ENCODE assay signal across 9 cellular contexts in genomic region chr10:88952647-88953111, GRCh38. TPM values are rescaled to one million over a fixed set of nuclear protein-coding genes. Genes with fewer than 3 reads are reported as not detected.
DNase-seq lines count a peak whose midpoint lies in the region; ATAC-seq and TF ChIP-seq lines count a peak whose summit lies in the region.
"Had no signal": no experiment of that assay in that cellular context is flagged by ENCODE, and none has a peak within 500 bp of the region (broad histone marks: within the 10 kb centered on the region; RNA-seq: fewer than 3 reads in every experiment).

Gene ACTA2, minus strand, starts transcription at chr10:88952773. Its CDS starts 3,843 bp downstream, at chr10:88948930.

- H3K27me3 ChIP-seq in Loucy (ENCODE audit: insufficient read depth, low read length, poor library complexity, severe bottlenecking) (no peaks in the 10 kb centered on the region), liver (ENCODE audit: control insufficient read depth in 4 of 4, insufficient read depth in 4 of 4, low read length in 3 of 4) (no peaks in the 10 kb centered on the region), suprapubic skin (no peaks in the 10 kb centered on the region)

- H3K4me3 ChIP-seq in Loucy (ENCODE audit: low read length, poor library complexity, severe bottlenecking) (no peak within 1 kb of the TSS), choroid plexus epithelial cell (ENCODE audit: low read depth, low read length) (peak within 1 kb of the TSS; percentile 18), liver (ENCODE audit: low read depth in 1 of 3, low read length in 3 of 3) (peak within 1 kb of the TSS in 1 of 3 donors; percentile 1), suprapubic skin (peak within 1 kb of the TSS; percentile 11)

- no peaks in the 10 kb centered on the region for H3K9me3 ChIP-seq in Loucy (ENCODE audit: insufficient read depth, low read depth, low read length)
- H3K9me3 ChIP-seq in liver (ENCODE audit: control insufficient read depth in 4 of 4, low read length in 3 of 4) = no peaks in the 10 kb centered on the region
- no peaks in the 10 kb centered on the region for H3K9me3 ChIP-seq in suprapubic skin

- H3K79me2 ChIP-seq in Loucy (ENCODE audit: insufficient read depth, low read length) = no peaks in the 10 kb centered on the region

- no peak for ATAC-seq in GM21526 (IDR thresholded peaks at IDR 0.05; ENCODE audit: low FRiP score, unreplicated experiment)
- no peak for ATAC-seq in stimulated activated naive CD8-positive, alpha-beta T cell treated with anti-CD3 and anti-CD28 coated beads, Interleukin-15, Interleukin-2, amounts not matched to agents 100 U/mL and 50 U/mL, for 24 hours

- H3K27ac ChIP-seq in liver (ENCODE audit: low read depth in 1 of 2, low read length in 2 of 2) = peak within 1 kb of the TSS; percentile 62 to 65
- H3K27ac ChIP-seq in suprapubic skin = peak within 1 kb of the TSS; percentile 44

- TF ChIP-seq POLR2A in suprapubic skin (IDR thresholded peaks at IDR 0.05) = no peak

- TF ChIP-seq EP300 in suprapubic skin (IDR thresholded peaks at IDR 0.05) = no peak

- H3K4me1 ChIP-seq in Loucy (ENCODE audit: insufficient read depth, low read length, poor library complexity, severe bottlenecking) (peaks cover 18% of the 10 kb centered on the region), liver (ENCODE audit: control insufficient read depth in 4 of 4, insufficient read depth in 4 of 4, low read length in 3 of 4) (peaks cover 1 to 20% (median 14%) of the 10 kb centered on the region in 4 donors), suprapubic skin (peaks cover 28% of the 10 kb centered on the region)

- H3K9me2 ChIP-seq in Loucy (replicated peaks; ENCODE audit: low read depth, low read length) = no peaks in the 10 kb centered on the region

- H2AFZ ChIP-seq in Loucy (ENCODE audit: low read length) = no peak within 1 kb of the TSS

- H3K4me2 ChIP-seq in Loucy (ENCODE audit: low read depth, low read length, poor library complexity, severe bottlenecking) = peak within 1 kb of the TSS; percentile 57

- no peak for TF ChIP-seq RAD21 in liver (IDR thresholded peaks at IDR 0.05)

- peak; percentile 36 for DNase-seq in choroid plexus epithelial cell (ENCODE audit: low read depth)
- no peak for DNase-seq in suprapubic skin (ENCODE audit: low spot score in 2 of 2)
- no peak for DNase-seq in nucleus accumbens (lab: John Stamatoyannopoulos, UW)
- DNase-seq in medulla oblongata (ENCODE audit: extremely low spot score) = no peak
- DNase-seq in stimulated activated naive CD8-positive, alpha-beta T cell treated with anti-CD3 and anti-CD28 coated beads, Interleukin-15, Interleukin-2, amounts not matched to agents 100 U/mL and 50 U/mL, for 24 hours = no peak
- DNase-seq: Kasumi-1 had no signal

- 86% methylated on average over 8 of the region's 8 CpGs for WGBS in liver
- 54% methylated on average over 8 of the region's 8 CpGs for WGBS in suprapubic skin

- no peaks in the 10 kb centered on the region for H3F3A ChIP-seq in Loucy (ENCODE audit: low read depth)

- H4K20me1 ChIP-seq in Loucy (ENCODE audit: insufficient read depth, low read length, poor library complexity, severe bottlenecking) = no peaks in the 10 kb centered on the region

- TF ChIP-seq CTCF in Loucy (conservative IDR thresholded peaks at IDR 0.05; ENCODE audit: low read length) = no peak
- no peak for TF ChIP-seq CTCF in choroid plexus epithelial cell (conservative IDR thresholded peaks at IDR 0.05; ENCODE audit: low read depth, low read length)
- no peak for TF ChIP-seq CTCF in liver (IDR thresholded peaks at IDR 0.05; ENCODE audit: low read depth, low read length, missing input control)
- TF ChIP-seq CTCF in suprapubic skin (IDR thresholded peaks at IDR 0.05) = no peak

- H3K36me3 ChIP-seq in Loucy (ENCODE audit: insufficient read depth, low read length) = no peaks in the 10 kb centered on the region
- H3K36me3 ChIP-seq in liver (ENCODE audit: control insufficient read depth in 4 of 4, insufficient read depth in 3 of 4, low read depth in 1 of 4, low read length in 3 of 4) = no peaks in the 10 kb centered on the region
- H3K36me3 ChIP-seq in suprapubic skin = no peaks in the 10 kb centered on the region

- H3K9ac ChIP-seq in Loucy (ENCODE audit: low read depth, low read length, poor library complexity, severe bottlenecking) = no peak within 1 kb of the TSS
- no peak within 1 kb of the TSS for H3K9ac ChIP-seq in liver (ENCODE audit: low read depth in 1 of 2, low read length in 2 of 2)

TF ChIP-seq in liver, 16 proteins besides CTCF, POLR2A, EP300 and RAD21:
- peak; percentile 36 for TF ChIP-seq SP1 (IDR thresholded peaks at IDR 0.05)
- no peak for TF ChIP-seq ATF3 (IDR thresholded peaks at IDR 0.05)
- peak; percentile 53 for TF ChIP-seq TAF1 (conservative IDR thresholded peaks at IDR 0.05)
- TF ChIP-seq ZBTB33 (IDR thresholded peaks at IDR 0.05) = no peak
- no peak for TF ChIP-seq MAX (IDR thresholded peaks at IDR 0.05)
- TF ChIP-seq HNF4A (conservative IDR thresholded peaks at IDR 0.05) = no peak
- TF ChIP-seq FOXA1 (IDR thresholded peaks at IDR 0.05) = no peak
- TF ChIP-seq REST (IDR thresholded peaks at IDR 0.05) = peak; percentile 27
- TF ChIP-seq RXRA (IDR thresholded peaks at IDR 0.05) = no peak
- TF ChIP-seq EGR1 (IDR thresholded peaks at IDR 0.05; ENCODE audit: low read depth in 2 of 2) = no peak
- TF ChIP-seq JUND (IDR thresholded peaks at IDR 0.05) = no peak

RNA-seq across cellular contexts. Expression of gene ACTA2, which starts in this region (rescaled TPM):
- total RNA-seq in liver (100 to 1,000 TPM in 1 of 2 donors, 10 to 100 TPM in 1; 13.2 to 182 TPM), suprapubic skin (100 to 1,000 TPM; 146 to 162 (median 152) TPM)
- 100 to 1,000 TPM in 1 of 2 donors, 10 to 100 TPM in 1; 16.8 to 130 TPM for polyA plus RNA-seq in liver
